ENCODE assay signal across 8 cellular contexts in the genomic region with DNA sequence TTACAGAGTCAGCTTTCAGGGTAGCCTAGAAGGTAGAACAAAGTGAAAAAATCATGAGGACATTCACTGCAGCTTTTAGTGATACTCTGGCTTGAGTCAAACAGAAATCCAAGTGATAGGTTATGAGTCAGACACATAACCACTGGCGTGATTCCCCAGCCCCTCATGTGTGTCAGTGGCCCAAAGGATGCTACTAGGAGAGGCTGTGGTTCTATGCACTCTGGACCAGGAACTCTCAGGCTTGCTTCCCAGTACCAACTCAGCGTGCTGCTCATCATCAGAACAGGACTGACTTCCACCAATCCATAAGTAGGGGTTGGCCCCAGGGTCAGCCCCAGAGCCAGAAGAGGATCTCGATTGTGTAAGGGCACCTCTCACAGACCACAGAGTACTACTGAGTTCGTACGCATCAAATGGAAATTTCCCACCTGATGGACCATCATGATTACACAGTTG.
DNase-seq lines count a peak whose midpoint lies in the region; ATAC-seq and TF ChIP-seq lines count a peak whose summit lies in the region.

No MANE protein-coding gene starts in this region.

- H4K91ac ChIP-seq in H9 (ENCODE audit: insufficient read length, low read depth, low read length) = no peak overlapping the region

- DNase-seq in GM13977 (ENCODE audit: low spot score) (peak; percentile 64), fibroblast of mammary gland (ENCODE audit: low read depth) (peak; percentile 49), uterus (no peak), 8988T (no peak), right cardiac atrium (no peak), H9 (no peak)

- H3K56ac ChIP-seq in H9 (ENCODE audit: insufficient read length, low read depth, low read length) = no peak overlapping the region

- no peak overlapping the region for H2BK12ac ChIP-seq in H9 (ENCODE audit: insufficient read length, low read depth, low read length)

- no peak overlapping the region for H4K5ac ChIP-seq in H9 (ENCODE audit: insufficient read length, low read depth, low read length)

- H3K9ac ChIP-seq in H9 (ENCODE audit: extremely low read depth, insufficient read length, low read length) = no peak overlapping the region

- no peak overlapping the region for H3K4me3 Mint-ChIP-seq in H9

- H3K14ac ChIP-seq in H9 (ENCODE audit: insufficient read depth, low read length) = no peak overlapping the region

- no peaks in the 10 kb centered on the region for H3K4me1 Mint-ChIP-seq in H9

- H4K8ac ChIP-seq in H9 (replicated peaks; ENCODE audit: insufficient read length, low read depth, low read length) = no peak overlapping the region

- H2BK20ac ChIP-seq in H9 (ENCODE audit: low read depth, low read length, poor library complexity, severe bottlenecking) = no peak overlapping the region

- H3K9me3 ChIP-seq in uterus = no peaks in the 10 kb centered on the region
- no peaks in the 10 kb centered on the region for H3K9me3 ChIP-seq in right cardiac atrium (ENCODE audit: control insufficient read depth, low read length)
- H3K9me3 ChIP-seq in H9 (ENCODE audit: control insufficient read depth, low read depth, low read length) = no peaks in the 10 kb centered on the region

- no peak overlapping the region for H3K4me2 ChIP-seq in H9 (ENCODE audit: insufficient read depth, insufficient read length, low read length)

- H2AK5ac ChIP-seq in H9 (ENCODE audit: insufficient read length, low read length) = no peak overlapping the region

- no peaks in the 10 kb centered on the region for H3K9me3 Mint-ChIP-seq in H9

- H3K27me3 ChIP-seq in uterus (no peaks in the 10 kb centered on the region), right cardiac atrium (ENCODE audit: control insufficient read depth, insufficient read depth) (no peaks in the 10 kb centered on the region), H9 (ENCODE audit: insufficient read depth, low read length) (no peaks in the 10 kb centered on the region)

- H3K4me3 ChIP-seq in fibroblast of mammary gland (ENCODE audit: control insufficient read depth, low read depth, low read length) (no peak overlapping the region), uterus (no peak overlapping the region), right cardiac atrium (ENCODE audit: low read length) (no peak overlapping the region)

- no peaks in the 10 kb centered on the region for H3K36me3 ChIP-seq in uterus

- H3K27ac ChIP-seq in uterus = no peak overlapping the region
- no peak overlapping the region for H3K27ac ChIP-seq in right cardiac atrium (ENCODE audit: low read length)
- H3K27ac ChIP-seq in H9 (ENCODE audit: insufficient read length, low read depth, low read length) = no peak overlapping the region

- no peaks in the 10 kb centered on the region for H3K79me2 ChIP-seq in H9 (ENCODE audit: insufficient read depth, low read length)

- no peak for TF ChIP-seq POLR2A in uterus (IDR thresholded peaks at IDR 0.05)

- no peak overlapping the region for H2BK120ac ChIP-seq in H9 (ENCODE audit: low read depth, low read length, poor library complexity, severe bottlenecking)

- intact Hi-C loops in uterus (cut with DNase I; ENCODE audit: low total_unique reads) = no loop called here
- intact Hi-C loops in right cardiac atrium (cut with DNase I) = no loop called here

- no peak overlapping the region for H3K4ac ChIP-seq in H9 (ENCODE audit: low read depth, low read length)

- TF ChIP-seq CTCF in GM13977 (IDR thresholded peaks at IDR 0.05; ENCODE audit: extremely low read depth, insufficient read depth, missing control alignments) = no peak
- no peak for TF ChIP-seq CTCF in fibroblast of mammary gland (conservative IDR thresholded peaks at IDR 0.05; ENCODE audit: control insufficient read depth, insufficient read depth, low read depth, low read length)
- no peak for TF ChIP-seq CTCF in uterus (IDR thresholded peaks at IDR 0.05)
- TF ChIP-seq CTCF in H9 (conservative IDR thresholded peaks at IDR 0.05) = no peak

- 73% methylated on average over 5 of the region's 5 CpGs for WGBS in right cardiac atrium
- no CpG with 5 or more reads among the region's 5 CpGs for WGBS in H9 (ENCODE audit: extremely low coverage, insufficient read length, low lambda C conversion rate)

- H3K79me1 ChIP-seq in H9 (ENCODE audit: insufficient read depth, low read depth, low read length, poor library complexity, severe bottlenecking) = no peaks in the 10 kb centered on the region

- H3K27ac Mint-ChIP-seq in H9 = no peak overlapping the region; a peak in 1 of 7 replicates

- no peak overlapping the region for H3K18ac ChIP-seq in H9 (ENCODE audit: insufficient read length, low read depth, low read length)

- H3K4me1 ChIP-seq in uterus (no peaks in the 10 kb centered on the region), right cardiac atrium (ENCODE audit: control insufficient read depth, insufficient read depth, low read length) (no peaks in the 10 kb centered on the region), H9 (ENCODE audit: insufficient read depth, low read length) (no peaks in the 10 kb centered on the region)

- H4K20me1 ChIP-seq in H9 (ENCODE audit: control insufficient read depth, insufficient read depth, insufficient read length) = no peaks in the 10 kb centered on the region

- H3K23ac ChIP-seq in H9 (ENCODE audit: insufficient read length, low read depth, low read length) = no peak overlapping the region

- H2AFZ ChIP-seq in H9 (ENCODE audit: low read length) = no peak overlapping the region

- H2BK15ac ChIP-seq in H9 (ENCODE audit: low read depth, low read length) = no peak overlapping the region

- H2BK5ac ChIP-seq in H9 (ENCODE audit: insufficient read length, low read length) = no peak overlapping the region

- in situ Hi-C loops in GM13977 (cut with MboI; ENCODE audit: low pct_unique_long_range_greater_than_20kb, low sequenced_read_pairs, unreplicated experiment) = no loop called here

- no peaks in the 10 kb centered on the region for H3K36me3 Mint-ChIP-seq in H9 (ENCODE audit: insufficient read depth in 1 of 3, low read depth in 3 of 3)

- H3K23me2 ChIP-seq in H9 (ENCODE audit: insufficient read length, low read depth, low read length, poor library complexity, severe bottlenecking) = no peaks in the 10 kb centered on the region

- no peak overlapping the region for H3T11ph ChIP-seq in H9 (ENCODE audit: low read length)

- H3K27me3 Mint-ChIP-seq in H9 (ENCODE audit: low read depth) = peaks cover 10% of the 10 kb centered on the region

- ATAC-seq in GM21423 (IDR thresholded peaks at IDR 0.05; ENCODE audit: unreplicated experiment) (peak; percentile 67), HG03460 (IDR thresholded peaks at IDR 0.05; ENCODE audit: unreplicated experiment) (peak; percentile 53), right cardiac atrium (no peak)

Comparison
In these comparisons a context has a peak if more than half of its experiments do, and no peak if none do; other contexts are left out.
1. DNase-seq: peak in GM13977 (single experiment) and fibroblast of mammary gland (single experiment); none in uterus (0 of 2), 8988T (single experiment), right cardiac atrium (0 of 3) and H9 (single experiment).
2. ATAC-seq: peak in GM21423 (single experiment) and HG03460 (single experiment); none in right cardiac atrium (0 of 2).